In the genomic region with DNA sequence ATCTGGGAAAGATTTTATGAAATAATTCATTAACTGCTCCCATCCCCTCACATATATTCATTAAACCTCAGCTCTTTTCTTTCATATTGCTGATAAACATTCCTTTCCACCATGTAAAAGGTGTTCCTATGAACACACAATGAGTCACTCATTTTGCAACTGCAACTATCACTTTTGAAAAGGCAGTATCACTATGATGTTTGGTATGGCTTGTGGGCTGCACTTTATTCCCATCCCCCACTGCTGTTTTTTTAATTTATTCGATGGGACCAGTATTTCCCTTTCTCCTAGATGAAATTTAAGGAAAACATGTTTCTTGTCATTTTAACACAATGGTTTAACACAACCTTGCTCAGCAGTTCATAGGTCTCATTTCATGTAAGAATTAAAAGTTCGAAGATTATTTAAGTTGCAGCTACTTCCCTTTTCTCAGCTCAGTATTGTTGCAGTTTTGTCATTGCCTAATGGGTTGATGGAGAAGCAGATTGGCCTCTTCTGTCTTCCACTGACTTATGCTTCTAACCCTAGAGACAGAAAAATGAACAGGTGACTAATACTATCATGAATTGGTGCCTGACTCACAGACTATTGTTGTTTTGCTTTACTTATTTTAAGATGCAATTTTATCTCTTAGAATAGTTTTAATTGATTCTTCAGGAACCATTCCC, we compare ENCODE assay signal across 9 cellular contexts.
DNase-seq lines count a peak whose midpoint lies in the region; ATAC-seq and TF ChIP-seq lines count a peak whose summit lies in the region.
"Had no signal": no experiment of that assay in that cellular context is flagged by ENCODE, and none has a peak within 500 bp of the region (broad histone marks: within the 10 kb centered on the region; RNA-seq: fewer than 3 reads in every experiment).

No MANE protein-coding gene starts in this region.

- H3K27me3 ChIP-seq in HCT116 (ENCODE audit: insufficient read depth, low read length) (no peaks in the 10 kb centered on the region), sigmoid colon (no peaks in the 10 kb centered on the region)

- H2AFZ ChIP-seq in HCT116 (ENCODE audit: low read depth, low read length, poor library complexity, severe bottlenecking): peak overlapping the region; percentile 81

- H3K9me2 ChIP-seq in HCT116 (ENCODE audit: insufficient read depth): no peaks in the 10 kb centered on the region

- no peak overlapping the region for H3K9ac ChIP-seq in HCT116 (ENCODE audit: low read length)

- intact Hi-C loops in HCT116 (cut with micrococcal nuclease) (no loop called here), Right ventricle myocardium inferior (cut with DNase I) (no loop called here), sigmoid colon (cut with DNase I) (no loop called here)

- H3K9me3 ChIP-seq in HCT116 (ENCODE audit: control insufficient read depth in 1 of 2, insufficient read depth in 1 of 2, low read depth in 1 of 2, low read length in 2 of 2) (no peaks in the 10 kb centered on the region), sigmoid colon (no peaks in the 10 kb centered on the region)

- H3K4me3 ChIP-seq in HCT116 (replicated peaks in 1 of 2; ENCODE audit: low read depth in 1 of 2, low read length in 2 of 2): no peak overlapping the region
- no peak overlapping the region for H3K4me3 ChIP-seq in fibroblast of mammary gland (ENCODE audit: control insufficient read depth, low read depth, low read length)
- no peak overlapping the region for H3K4me3 ChIP-seq in sigmoid colon

- CTCF ChIA-PET in HCT116 (lab: Charles Lee): interaction anchor here (1.7 kb wide), 1 partner anchor 41 kb away, joined by 8 read pairs; no protein-coding TSS in a partner anchor

- H3K79me2 ChIP-seq in HCT116 (ENCODE audit: insufficient read depth, low read length): no peaks in the 10 kb centered on the region

- H3K4me2 ChIP-seq in HCT116 (ENCODE audit: low read length): peak overlapping the region; percentile 26

- 75 to 82% methylated on average over 2 of the region's 2 CpGs for WGBS in sigmoid colon, 2 donors

- BruUV-seq in HCT116 (replicated peaks; lab: Mats Ljungman, UMichigan): no TSS peak

- TF ChIP-seq POLR2A in HCT116 (IDR thresholded peaks at IDR 0.05; ENCODE audit: borderline replicate concordance, extremely low read depth, insufficient read depth, insufficient read length) (no peak), sigmoid colon (IDR thresholded peaks at IDR 0.05) (no peak)

- POLR2A ChIA-PET in HCT116 (lab: Charles Lee): no interaction called here

- peak; percentile 23 for DNase-seq in HCT116 (ENCODE audit: low read depth, low spot score)
- DNase-seq in HPDE6-E6E7 (ENCODE audit: extremely low spot score): peak; percentile 64
- peak; percentile 17 for DNase-seq in fibroblast of mammary gland (ENCODE audit: low read depth)
- no peak for DNase-seq in Right ventricle myocardium inferior (ENCODE audit: missing footprints)
- no peak for DNase-seq in Ammon's horn (ENCODE audit: low spot score)
- no peak for DNase-seq in sigmoid colon
- no peak for DNase-seq in islet precursor cell
- DNase-seq: stimulated activated CD4-positive, alpha-beta T cell treated with anti-CD3 and anti-CD28 coated beads, Interleukin-4, amount 100 ng/mL, for 1 hour had no signal

- H3K27ac ChIP-seq in HCT116 (ENCODE audit: low read depth, low read length) (no peak overlapping the region), sigmoid colon (no peak overlapping the region)

- ATAC-seq in GM18907 (IDR thresholded peaks at IDR 0.05; ENCODE audit: unreplicated experiment) (peak; percentile 94), HCT116 (peak; percentile 68), Right ventricle myocardium inferior (no peak)

- no peaks in the 10 kb centered on the region for H4K20me1 ChIP-seq in HCT116 (ENCODE audit: insufficient read depth)

- TF ChIP-seq RAD21 in HCT116 (IDR thresholded peaks at IDR 0.05; ENCODE audit: low read depth): no peak; the same call in 1 of the 2 replicates

- H3K36me3 ChIP-seq in HCT116 (ENCODE audit: control insufficient read depth in 1 of 2, insufficient read depth in 2 of 2, low read length in 2 of 2) (no peaks in the 10 kb centered on the region), sigmoid colon (no peaks in the 10 kb centered on the region)

- TF ChIP-seq CTCF in HCT116 (IDR thresholded peaks at IDR 0.05 in 2 of 3, conservative IDR thresholded peaks at IDR 0.05 in 1 of 3; ENCODE audit: borderline replicate concordance in 1 of 3, insufficient read depth in 1 of 3, low read depth in 2 of 3, low read length in 2 of 3): no peak
- no peak for TF ChIP-seq CTCF in fibroblast of mammary gland (conservative IDR thresholded peaks at IDR 0.05; ENCODE audit: control insufficient read depth, insufficient read depth, low read depth, low read length)
- TF ChIP-seq CTCF in sigmoid colon (IDR thresholded peaks at IDR 0.05): no peak

- H3K4me1 ChIP-seq in HCT116 (ENCODE audit: control insufficient read depth in 1 of 2, insufficient read depth in 2 of 2, low read length in 2 of 2) (peaks cover 5 to 12% of the 10 kb centered on the region in 2 experiments; a peak in 3 of 4 replicates), sigmoid colon (no peaks in the 10 kb centered on the region)

- TF ChIP-seq EP300 in sigmoid colon (IDR thresholded peaks at IDR 0.05): no peak

- RAD21 ChIA-PET in HCT116 (lab: Charles Lee; ENCODE audit: low non-redundant PET in 1 of 2, low total read pairs in 2 of 2, uncharacterized antibody in 2 of 2, unreplicated experiment in 2 of 2): no interaction called here

TF ChIP-seq in HCT116, 20 proteins besides CTCF, POLR2A, EP300 and RAD21 (continues in another document):
- TF ChIP-seq ZFX (IDR thresholded peaks at IDR 0.05) (no peak), CEBPB (IDR thresholded peaks at IDR 0.05; ENCODE audit: low read depth) (peak; percentile 84), JUND (IDR thresholded peaks at IDR 0.05) (peak; percentile 42; the same call in 1 of the 2 replicates), FOSL1 (IDR thresholded peaks at IDR 0.05; ENCODE audit: low read depth) (peak; percentile 74), ELF1 (IDR thresholded peaks at IDR 0.05; ENCODE audit: borderline replicate concordance, low read depth) (0 out of 2 replicates have a peak, but pooled peaks have one; percentile 21), EZH2phosphoT487 (IDR thresholded peaks at IDR 0.05; ENCODE audit: borderline replicate concordance) (no peak), ZNF274 (IDR thresholded peaks at IDR 0.05; ENCODE audit: low read depth, low read length) (no peak), TCF7L2 (IDR thresholded peaks at IDR 0.05; ENCODE audit: borderline replicate concordance, extremely low read depth, insufficient read depth, insufficient read length) (no peak), POLR2AphosphoS5 (IDR thresholded peaks at IDR 0.05; ENCODE audit: low read depth, low read length) (no peak), EGR1 (IDR thresholded peaks at IDR 0.05; ENCODE audit: low read depth) (no peak), SRF (IDR thresholded peaks at IDR 0.05; ENCODE audit: low read depth) (no peak; the same call in 1 of the 2 replicates), SIN3A (IDR thresholded peaks at IDR 0.05; ENCODE audit: low read depth) (no peak), CBX3 (IDR thresholded peaks at IDR 0.05; ENCODE audit: low read depth) (peak; percentile 55; the same call in 1 of the 2 replicates), YY1 (IDR thresholded peaks at IDR 0.05; ENCODE audit: extremely low read depth, insufficient replicate concordance, low read depth, low read length) (no peak), EZH2 (IDR thresholded peaks at IDR 0.05) (no peak)
- TF ChIP-seq, protein P1, sequence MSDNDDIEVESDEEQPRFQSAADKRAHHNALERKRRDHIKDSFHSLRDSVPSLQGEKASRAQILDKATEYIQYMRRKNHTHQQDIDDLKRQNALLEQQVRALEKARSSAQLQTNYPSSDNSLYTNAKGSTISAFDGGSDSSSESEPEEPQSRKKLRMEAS (IDR thresholded peaks at IDR 0.05): no peak
- TF ChIP-seq, protein P2, sequence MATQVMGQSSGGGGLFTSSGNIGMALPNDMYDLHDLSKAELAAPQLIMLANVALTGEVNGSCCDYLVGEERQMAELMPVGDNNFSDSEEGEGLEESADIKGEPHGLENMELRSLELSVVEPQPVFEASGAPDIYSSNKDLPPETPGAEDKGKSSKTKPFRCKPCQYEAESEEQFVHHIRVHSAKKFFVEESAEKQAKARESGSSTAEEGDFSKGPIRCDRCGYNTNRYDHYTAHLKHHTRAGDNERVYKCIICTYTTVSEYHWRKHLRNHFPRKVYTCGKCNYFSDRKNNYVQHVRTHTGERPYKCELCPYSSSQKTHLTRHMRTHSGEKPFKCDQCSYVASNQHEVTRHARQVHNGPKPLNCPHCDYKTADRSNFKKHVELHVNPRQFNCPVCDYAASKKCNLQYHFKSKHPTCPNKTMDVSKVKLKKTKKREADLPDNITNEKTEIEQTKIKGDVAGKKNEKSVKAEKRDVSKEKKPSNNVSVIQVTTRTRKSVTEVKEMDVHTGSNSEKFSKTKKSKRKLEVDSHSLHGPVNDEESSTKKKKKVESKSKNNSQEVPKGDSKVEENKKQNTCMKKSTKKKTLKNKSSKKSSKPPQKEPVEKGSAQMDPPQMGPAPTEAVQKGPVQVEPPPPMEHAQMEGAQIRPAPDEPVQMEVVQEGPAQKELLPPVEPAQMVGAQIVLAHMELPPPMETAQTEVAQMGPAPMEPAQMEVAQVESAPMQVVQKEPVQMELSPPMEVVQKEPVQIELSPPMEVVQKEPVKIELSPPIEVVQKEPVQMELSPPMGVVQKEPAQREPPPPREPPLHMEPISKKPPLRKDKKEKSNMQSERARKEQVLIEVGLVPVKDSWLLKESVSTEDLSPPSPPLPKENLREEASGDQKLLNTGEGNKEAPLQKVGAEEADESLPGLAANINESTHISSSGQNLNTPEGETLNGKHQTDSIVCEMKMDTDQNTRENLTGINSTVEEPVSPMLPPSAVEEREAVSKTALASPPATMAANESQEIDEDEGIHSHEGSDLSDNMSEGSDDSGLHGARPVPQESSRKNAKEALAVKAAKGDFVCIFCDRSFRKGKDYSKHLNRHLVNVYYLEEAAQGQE (IDR thresholded peaks at IDR 0.05; ENCODE audit: low read depth): no peak

Comparison
In these comparisons a context has a peak if more than half of its experiments do, and no peak if none do; other contexts are left out.
1. DNase-seq: peak in HCT116 (single experiment), HPDE6-E6E7 (single experiment) and fibroblast of mammary gland (single experiment); none in Right ventricle myocardium inferior (single experiment), Ammon's horn (single experiment), sigmoid colon (single experiment) and islet precursor cell (single experiment).